ENCODE assay signal across 22 cellular contexts in the genomic region with DNA sequence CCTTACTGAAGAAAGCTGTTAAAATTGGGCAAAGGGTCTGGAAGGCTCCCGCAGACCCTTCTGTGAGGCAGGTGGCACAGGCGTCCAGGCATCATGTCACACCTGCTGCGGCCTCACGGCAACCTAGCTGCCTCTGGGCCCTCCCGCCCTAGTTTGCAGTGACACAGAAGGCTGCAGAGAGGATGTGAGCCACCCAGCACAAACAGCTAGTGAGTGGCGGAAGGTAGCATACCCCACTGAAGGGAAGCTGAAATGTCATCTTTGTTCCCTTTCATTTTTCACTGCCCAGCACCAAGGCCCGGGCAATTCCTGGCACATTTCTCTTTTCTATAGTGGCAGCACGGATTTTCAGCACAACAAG. TPM values are rescaled to one million over a fixed set of nuclear protein-coding genes. Genes with fewer than 3 reads are reported as not detected.
DNase-seq lines count a peak whose midpoint lies in the region; ATAC-seq, FAIRE-seq and TF ChIP-seq lines count a peak whose summit lies in the region.
"Had no signal": no experiment of that assay in that cellular context is flagged by ENCODE, and none has a peak within 500 bp of the region (broad histone marks: within the 10 kb centered on the region; RNA-seq: fewer than 3 reads in every experiment).

No MANE protein-coding gene starts in this region.

- H3K27me3 ChIP-seq in right lobe of liver (no peaks in the 10 kb centered on the region), HepG2 (ENCODE audit: control insufficient read depth in 1 of 2, insufficient read depth in 2 of 2, low read length in 2 of 2) (no peaks in the 10 kb centered on the region)
- H3K27me3 ChIP-seq: ascending aorta had no signal

- H3K36me3 Mint-ChIP-seq in chondrocyte (ENCODE audit: low read depth) (peaks cover 17% of the 10 kb centered on the region), nephron progenitor cell (ENCODE audit: low read depth) (peaks cover 36% of the 10 kb centered on the region)

- no peak overlapping the region for H2AFZ ChIP-seq in HepG2 (ENCODE audit: low read length)

- no peak for TF ChIP-seq CTCF in right lobe of liver (IDR thresholded peaks at IDR 0.05)
- TF ChIP-seq CTCF in HepG2 (CRISPR knock-in tag; IDR thresholded peaks at IDR 0.05): no peak
- no peak for TF ChIP-seq CTCF in chondrocyte (IDR thresholded peaks at IDR 0.05)
- TF ChIP-seq CTCF in nephron progenitor cell (IDR thresholded peaks at IDR 0.05): no peak

- intact Hi-C loops in right lobe of liver (cut with DNase I): no loop called here
- intact Hi-C loops in HepG2 (cut with micrococcal nuclease; ENCODE audit: unreplicated experiment): no loop called here

- in situ Hi-C loops in HepG2 (cut with HindIII; ENCODE audit: extremely low pct_ligation_motif_present, low pct_unique_long_range_greater_than_20kb): no loop called here

- 82% methylated on average over 3 of the region's 8 CpGs for WGBS in right lobe of liver (ENCODE audit: insufficient coverage, low coverage, low lambda C conversion rate, missing lambda C conversion rate)
- WGBS in HepG2 (ENCODE audit: low lambda C conversion rate): 92% methylated on average over 6 of the region's 8 CpGs

- no peaks in the 10 kb centered on the region for H3K27me3 Mint-ChIP-seq in chondrocyte (ENCODE audit: low read depth)
- H3K27me3 Mint-ChIP-seq in nephron progenitor cell (ENCODE audit: low read depth, poor library complexity): no peaks in the 10 kb centered on the region
- H3K27me3 Mint-ChIP-seq: CD4-positive, CD25-positive, alpha-beta regulatory T cell had no signal

- TF ChIP-seq RAD21 in HepG2 (CRISPR knock-in tag; IDR thresholded peaks at IDR 0.05): no peak

- FAIRE-seq in HepG2 (lab: Jason Lieb, UNC): no peak
- FAIRE-seq: GM12891, H54, K562, RCC 7860 had no signal

- H3K4me3 Mint-ChIP-seq in chondrocyte (ENCODE audit: unreplicated experiment) (no peak overlapping the region), nephron progenitor cell (no peak overlapping the region)
- H3K4me3 Mint-ChIP-seq: CD4-positive, CD25-positive, alpha-beta regulatory T cell had no signal

- POLR2A ChIA-PET in HepG2 (lab: Yijun Ruan, JAX): interaction anchor here (0.7 to 0.8 kb wide), 2 partner anchors 8 to 27 kb away, joined by 3 read pairs; no protein-coding TSS in a partner anchor

- BruUV-seq in HepG2 (replicated peaks; lab: Mats Ljungman, UMichigan): no TSS peak

- CTCF ChIA-PET in HepG2 (lab: Yijun Ruan, JAX; ENCODE audit: low intra/inter-chr PET ratio, low total read pairs): no interaction called here

- no peak overlapping the region for H3K27ac ChIP-seq in right lobe of liver
- no peak overlapping the region for H3K27ac ChIP-seq in HepG2 (ENCODE audit: extremely low read length, insufficient read depth, low read length)
- H3K27ac ChIP-seq: ascending aorta had no signal

- peak overlapping the region; percentile 22 for H3K27ac Mint-ChIP-seq in chondrocyte (ENCODE audit: unreplicated experiment)
- H3K27ac Mint-ChIP-seq in nephron progenitor cell: peak overlapping the region; percentile 47
- H3K27ac Mint-ChIP-seq: CD4-positive, CD25-positive, alpha-beta regulatory T cell had no signal

- H4K20me1 ChIP-seq in HepG2 (ENCODE audit: insufficient read depth, low read length): no peaks in the 10 kb centered on the region

- H3K4me1 ChIP-seq in right lobe of liver (no peaks in the 10 kb centered on the region), HepG2 (ENCODE audit: insufficient read depth, low read length) (peaks cover 9% of the 10 kb centered on the region)
- H3K4me1 ChIP-seq: ascending aorta had no signal

- ATAC-seq in right lobe of liver: peak in 3 of 4 donors; percentile 27 to 70 (median 28)
- ATAC-seq in HepG2: no peak
- ATAC-seq in GM18511 (IDR thresholded peaks at IDR 0.05; ENCODE audit: unreplicated experiment): no peak
- ATAC-seq in HG02973 (IDR thresholded peaks at IDR 0.05; ENCODE audit: unreplicated experiment): no peak
- ATAC-seq in GM21447 (IDR thresholded peaks at IDR 0.05; ENCODE audit: unreplicated experiment): no peak
- ATAC-seq: K562 had no signal

- DNase-seq in right lobe of liver (no peak), HepG2 (ENCODE audit: low spot score) (no peak), chondrocyte (ENCODE audit: low spot score) (no peak), nephron progenitor cell (no peak), GF-D8 (lab: John Stamatoyannopoulos, UW) (no peak)
- DNase-seq: activated CD8-positive, alpha-beta memory T cell treated with anti-CD3 and anti-CD28 coated beads for 24 hours; activated naive CD4-positive, alpha-beta T cell treated with anti-CD3 and anti-CD28 coated beads, Interleukin-2, amount 50 U/mL, for 16 hours; CD4-positive, CD25-positive, alpha-beta regulatory T cell; MM.1S; NCI-H146; NCI-H345; NK-92 treated with Interleukin-12 subunit alpha and Interleukin-12 subunit beta, amount 100 ng/mL, for 24 hours; nucleus accumbens; T1000 had no signal

- H3K4me3 ChIP-seq in right lobe of liver (no peak overlapping the region), HepG2 (replicated peaks in 1 of 3; ENCODE audit: insufficient read depth in 1 of 3, low read depth in 2 of 3, low read length in 3 of 3) (no peak overlapping the region)
- H3K4me3 ChIP-seq: ascending aorta, K562 had no signal

- H3K4me2 ChIP-seq in HepG2 (ENCODE audit: low read depth, low read length): no peak overlapping the region

- TF ChIP-seq POLR2A in right lobe of liver (IDR thresholded peaks at IDR 0.05) (no peak), HepG2 (IDR thresholded peaks at IDR 0.05; ENCODE audit: insufficient read depth in 1 of 2, low read depth in 2 of 2, low read length in 2 of 2) (no peak)

- no peaks in the 10 kb centered on the region for H3K9me3 ChIP-seq in right lobe of liver
- no peaks in the 10 kb centered on the region for H3K9me3 ChIP-seq in HepG2 (ENCODE audit: low read length)
- H3K9me3 ChIP-seq: ascending aorta had no signal

- TF ChIP-seq EP300 in HepG2 (IDR thresholded peaks at IDR 0.05; ENCODE audit: low read depth in 2 of 2, low read length in 2 of 2) (no peak), HepG2 (CRISPR knock-in tag; IDR thresholded peaks at IDR 0.05; ENCODE audit: borderline replicate concordance) (no peak)

- H3K36me3 ChIP-seq in right lobe of liver (peaks cover 0 to 45% (median 0%) of the 10 kb centered on the region in 4 donors), HepG2 (replicated peaks in 1 of 2; ENCODE audit: control insufficient read depth in 1 of 2, insufficient read depth in 2 of 2, low read length in 2 of 2) (peaks cover 14 to 35% of the 10 kb centered on the region in 2 experiments; a peak in 4 of 5 replicates)

- H3K9ac ChIP-seq in HepG2 (ENCODE audit: insufficient read depth, low read depth, low read length): no peak overlapping the region

- no peaks in the 10 kb centered on the region for H3K79me2 ChIP-seq in HepG2 (ENCODE audit: insufficient read depth, low read length)

- H3K9me3 Mint-ChIP-seq in chondrocyte (ENCODE audit: low read depth): no peaks in the 10 kb centered on the region
- peaks cover under 1% of the 10 kb centered on the region for H3K9me3 Mint-ChIP-seq in nephron progenitor cell
- H3K9me3 Mint-ChIP-seq: CD4-positive, CD25-positive, alpha-beta regulatory T cell had no signal

- H3K4me1 Mint-ChIP-seq in chondrocyte (ENCODE audit: low read depth): peaks cover 8% of the 10 kb centered on the region
- H3K4me1 Mint-ChIP-seq in nephron progenitor cell: peaks cover 17% of the 10 kb centered on the region

RNA-seq across cellular contexts. Expression of a gene that starts 53.8 kb away (rescaled TPM):
- total RNA-seq in right lobe of liver: 10 to 100 TPM; 39.2 to 92.4 (median 47.8) TPM
- 39.0 and 46.4 TPM in 2 replicates for total RNA-seq in HepG2 (2016; rRNA removed; fragmentation: Illumina TruSeq; extraction: Trizol)
- 16.2 and 17.3 TPM in 2 replicates for total RNA-seq in HepG2 (2016; cell fraction: cytosol; rRNA removed; fragmentation: Illumina TruSeq; extraction: Trizol; ENCODE audit: low read depth)
- 36.3 and 42.6 TPM in 2 replicates for total RNA-seq in HepG2 (2016; cell fraction: insoluble cytoplasmic fraction; rRNA removed; fragmentation: Illumina TruSeq; extraction: Trizol)
- total RNA-seq in HepG2 (2016; cell fraction: membrane; rRNA removed; fragmentation: Illumina TruSeq; extraction: Trizol): 24.2 and 25.4 TPM in 2 replicates
- total RNA-seq in HepG2 (2016; cell fraction: nucleus; rRNA removed; fragmentation: Illumina TruSeq; extraction: Trizol): 55.4 and 61.3 TPM in 2 replicates
- 97.7 and 137 TPM in 2 replicates for polyA plus RNA-seq in HepG2 (2011; rRNA removed)
- 36.5 and 40.1 TPM in 2 replicates for polyA plus RNA-seq in HepG2 (2011; cell fraction: cytosol; rRNA removed)
- polyA plus RNA-seq in HepG2 (2011; cell fraction: nucleus; rRNA removed): 305 and 380 TPM in 2 replicates
- 58.1 and 63.4 TPM in 2 replicates for polyA plus RNA-seq in HepG2 (2012)
- polyA plus RNA-seq in HepG2 (2016; cell fraction: cytosol; fragmentation: Illumina TruSeq; extraction: Trizol; ENCODE audit: low read depth): 7.8 and 8.6 TPM in 2 replicates
- polyA plus RNA-seq in HepG2 (2016; cell fraction: insoluble cytoplasmic fraction; fragmentation: Illumina TruSeq; extraction: Trizol; ENCODE audit: low read depth): 31.5 and 45.0 TPM in 2 replicates
- 10.3 and 11.5 TPM in 2 replicates for polyA plus RNA-seq in HepG2 (2016; cell fraction: membrane; fragmentation: Illumina TruSeq; extraction: Trizol; ENCODE audit: low read depth)
- 95.8 and 113 TPM in 2 replicates for polyA plus RNA-seq in HepG2 (2016; cell fraction: nucleus; fragmentation: Illumina TruSeq; extraction: Trizol; ENCODE audit: insufficient read depth, low read depth)
- polyA minus RNA-seq in HepG2 (2011; rRNA and poly(A)+ RNA removed; ENCODE audit: low replicate concordance): 73.3 and 119 TPM in 2 replicates
- 30.0 and 39.8 TPM in 2 replicates for polyA minus RNA-seq in HepG2 (2011; cell fraction: cytosol; rRNA and poly(A)+ RNA removed)
- 181 and 183 TPM in 2 replicates for polyA minus RNA-seq in HepG2 (2011; cell fraction: nucleus; rRNA and poly(A)+ RNA removed)
- total RNA-seq in chondrocyte: 71.0 to 92.9 TPM (median 73.3 TPM) in 3 replicates

RNA-seq across cellular contexts. Expression of a gene that starts 55.7 kb away (rescaled TPM):
- 10 to 100 TPM in 4 of 6 experiments, 1 to 10 TPM in 2; 6.8 to 40.6 (median 11.6) TPM for total RNA-seq in right lobe of liver
- total RNA-seq in HepG2 (2016; rRNA removed; fragmentation: Illumina TruSeq; extraction: Trizol): 70.0 and 92.3 TPM in 2 replicates
- 45.6 and 52.4 TPM in 2 replicates for total RNA-seq in HepG2 (2016; cell fraction: cytosol; rRNA removed; fragmentation: Illumina TruSeq; extraction: Trizol; ENCODE audit: low read depth)
- 72.0 and 92.4 TPM in 2 replicates for total RNA-seq in HepG2 (2016; cell fraction: insoluble cytoplasmic fraction; rRNA removed; fragmentation: Illumina TruSeq; extraction: Trizol)
- total RNA-seq in HepG2 (2016; cell fraction: membrane; rRNA removed; fragmentation: Illumina TruSeq; extraction: Trizol): 79.5 and 92.1 TPM in 2 replicates
- total RNA-seq in HepG2 (2016; cell fraction: nucleus; rRNA removed; fragmentation: Illumina TruSeq; extraction: Trizol): 36.2 and 44.8 TPM in 2 replicates
- 84.5 and 96.3 TPM in 2 replicates for polyA plus RNA-seq in HepG2 (2011; rRNA removed)
- 91.9 and 111 TPM in 2 replicates for polyA plus RNA-seq in HepG2 (2011; cell fraction: cytosol; rRNA removed)
- polyA plus RNA-seq in HepG2 (2011; cell fraction: nucleus; rRNA removed): 54.6 and 61.7 TPM in 2 replicates
- polyA plus RNA-seq in HepG2 (2012): 34.2 and 39.9 TPM in 2 replicates
- 47.2 and 54.0 TPM in 2 replicates for polyA plus RNA-seq in HepG2 (2016; cell fraction: cytosol; fragmentation: Illumina TruSeq; extraction: Trizol; ENCODE audit: low read depth)
- polyA plus RNA-seq in HepG2 (2016; cell fraction: insoluble cytoplasmic fraction; fragmentation: Illumina TruSeq; extraction: Trizol; ENCODE audit: low read depth): 80.5 and 83.1 TPM in 2 replicates
- polyA plus RNA-seq in HepG2 (2016; cell fraction: membrane; fragmentation: Illumina TruSeq; extraction: Trizol; ENCODE audit: low read depth): 53.9 and 69.3 TPM in 2 replicates
- polyA plus RNA-seq in HepG2 (2016; cell fraction: nucleus; fragmentation: Illumina TruSeq; extraction: Trizol; ENCODE audit: insufficient read depth, low read depth): 49.2 and 51.5 TPM in 2 replicates
- polyA minus RNA-seq in HepG2 (2011; rRNA and poly(A)+ RNA removed; ENCODE audit: low replicate concordance): 65.1 and 87.1 TPM in 2 replicates
- polyA minus RNA-seq in HepG2 (2011; cell fraction: cytosol; rRNA and poly(A)+ RNA removed): 27.9 and 34.1 TPM in 2 replicates
- 48.4 and 54.1 TPM in 2 replicates for polyA minus RNA-seq in HepG2 (2011; cell fraction: nucleus; rRNA and poly(A)+ RNA removed)
- total RNA-seq in chondrocyte: 17.8 to 26.8 TPM (median 18.2 TPM) in 3 replicates

Comparison
In these comparisons a context has a peak if more than half of its experiments do, and no peak if none do; other contexts are left out.
1. ATAC-seq: peak in right lobe of liver (3 of 4); none in HepG2 (single experiment), GM18511 (single experiment), HG02973 (single experiment) and GM21447 (single experiment).